Comparison of ENCODE assay signal across 1 cellular context in the genomic region with DNA sequence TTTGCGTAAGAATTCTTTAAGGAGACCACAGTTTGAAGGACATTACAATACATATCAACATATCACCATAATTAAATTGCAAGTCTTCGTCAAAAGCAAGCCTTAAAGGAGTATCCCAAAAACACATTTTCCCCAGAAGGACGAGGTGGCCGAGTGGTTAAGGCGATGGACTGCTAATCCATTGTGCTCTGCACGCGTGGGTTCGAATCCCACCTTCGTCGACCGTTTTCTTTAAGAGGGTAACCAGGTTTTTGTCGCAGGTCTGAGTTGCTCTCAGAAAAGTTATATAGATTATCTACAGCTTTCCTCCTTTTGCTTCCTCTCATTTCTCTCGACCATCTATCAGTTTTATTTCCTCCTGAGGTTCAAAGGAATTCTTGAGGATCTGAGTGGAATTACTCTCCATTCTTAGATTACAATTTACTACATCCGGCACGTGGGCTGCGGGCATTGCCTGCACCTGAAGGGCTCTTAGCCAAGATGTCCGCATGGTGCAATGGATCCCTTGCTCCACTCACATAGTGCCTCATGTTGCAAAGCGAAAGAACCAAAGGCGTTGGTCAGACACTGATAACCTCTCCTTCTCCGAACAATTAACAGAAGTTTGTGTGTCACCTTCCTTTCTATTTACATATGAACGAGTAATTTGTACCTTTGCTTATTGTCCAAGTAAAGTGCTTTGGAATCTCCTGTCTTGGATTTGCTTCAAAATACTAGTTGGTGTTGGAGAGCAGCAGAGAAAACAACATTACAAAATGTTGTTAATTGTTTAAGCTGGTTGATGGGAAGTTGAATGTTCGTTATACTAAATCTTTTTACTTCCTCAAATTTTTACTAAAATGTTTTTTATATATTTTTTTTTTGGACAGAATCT.
TF ChIP-seq lines count a peak whose summit lies in the region.

No MANE protein-coding gene starts in this region.

TF ChIP-seq in SK-N-SH treated with all-trans-retinoic acid at 6 μM for 48 hours, 23 proteins besides CTCF, POLR2A, EP300 and RAD21 (continued from another document):
- TF ChIP-seq RARB (CRISPR knock-in tag; IDR thresholded peaks at IDR 0.05) (no peak), GLIS3 (CRISPR knock-in tag; IDR thresholded peaks at IDR 0.05) (no peak), CSRNP3 (CRISPR knock-in tag; IDR thresholded peaks at IDR 0.05) (no peak), ZC3H10 (CRISPR knock-in tag; IDR thresholded peaks at IDR 0.05) (no peak)
